8 cellular contexts compared by ENCODE assay signal in genomic region chr12:110266980-110267620, GRCh38. TPM values are rescaled to one million over a fixed set of nuclear protein-coding genes. Genes with fewer than 3 reads are reported as not detected.
A peak's percentile ranks its signal among the peaks of the same experiment; 100 is the strongest.
DNase-seq lines count a peak whose midpoint lies in the region; ATAC-seq and TF ChIP-seq lines count a peak whose summit lies in the region.

No MANE protein-coding gene starts in this region.

- DNase-seq in GM23338 (ENCODE audit: low spot score) (no peak), NCI-H774 (lab: John Stamatoyannopoulos, UW) (peak; percentile 29), fibroblast of lung (ENCODE audit: low read depth in 2 of 2) (peak; percentile 65 to 77), sigmoid colon (peak; percentile 81), KG1 (lab: John Stamatoyannopoulos, UW) (no peak)

- H3K4me2 ChIP-seq in GM23338 (no peak overlapping the region), fibroblast of lung (ENCODE audit: extremely low read depth, insufficient read depth, low read length) (peak overlapping the region; percentile 59)

- no peaks in the 10 kb centered on the region for H3K79me2 ChIP-seq in GM23338 (replicated peaks; ENCODE audit: insufficient read depth)
- H3K79me2 ChIP-seq in fibroblast of lung (ENCODE audit: control insufficient read depth, insufficient read depth, low read length), result no peaks in the 10 kb centered on the region

- no peaks in the 10 kb centered on the region; the same call in 2 of the 3 replicates for H3K9me3 Mint-ChIP-seq in GM23338

- H3K27me3 ChIP-seq in GM23338 (ENCODE audit: insufficient read depth), result no peaks in the 10 kb centered on the region
- no peaks in the 10 kb centered on the region for H3K27me3 ChIP-seq in fibroblast of lung (ENCODE audit: control insufficient read depth, insufficient read depth, low read length)
- H3K27me3 ChIP-seq in sigmoid colon, result no peaks in the 10 kb centered on the region

- H3K4me3 Mint-ChIP-seq in GM23338, result no peak overlapping the region

- 55 to 65% methylated on average over 9 of the region's 9 CpGs for WGBS in sigmoid colon, 2 donors

- H2AFZ ChIP-seq in GM23338, result peak overlapping the region; percentile 66; the same call in 1 of the 2 replicates
- no peak overlapping the region for H2AFZ ChIP-seq in fibroblast of lung (ENCODE audit: low read length)

- no peak for TF ChIP-seq POLR2A in sigmoid colon (IDR thresholded peaks at IDR 0.05)

- no peaks in the 10 kb centered on the region for H3K36me3 ChIP-seq in GM23338 (ENCODE audit: insufficient read depth)
- H3K36me3 ChIP-seq in fibroblast of lung (ENCODE audit: control insufficient read depth, insufficient read depth, low read length), result no peaks in the 10 kb centered on the region
- no peaks in the 10 kb centered on the region for H3K36me3 ChIP-seq in sigmoid colon

- intact Hi-C loops in sigmoid colon (cut with DNase I), result no loop called here

- TF ChIP-seq EP300 in sigmoid colon (IDR thresholded peaks at IDR 0.05), result no peak

- no peak overlapping the region for H3K27ac ChIP-seq in GM23338 (ENCODE audit: low read depth)
- H3K27ac ChIP-seq in fibroblast of lung (ENCODE audit: insufficient read depth, low read length), result peak overlapping the region; percentile 30
- peak overlapping the region; percentile 24 to 51 (median 44) for H3K27ac ChIP-seq in sigmoid colon

- H3K9me3 ChIP-seq in fibroblast of lung (ENCODE audit: control insufficient read depth, insufficient read depth, low read depth, low read length), result no peaks in the 10 kb centered on the region
- no peaks in the 10 kb centered on the region for H3K9me3 ChIP-seq in sigmoid colon

- peaks cover 6% of the 10 kb centered on the region for H3K27me3 Mint-ChIP-seq in GM23338 (ENCODE audit: insufficient read depth, low read depth, poor library complexity)

- no peak overlapping the region for H3K9ac ChIP-seq in fibroblast of lung (ENCODE audit: insufficient read depth, low read length)

- H3K4me3 ChIP-seq in GM23338 (no peak overlapping the region), fibroblast of lung (replicated peaks in 1 of 4; ENCODE audit: control extremely low read depth in 1 of 4, insufficient read depth in 1 of 4, low read depth in 3 of 4, low read length in 4 of 4) (peak overlapping the region in 1 of 4 experiments; percentile 11), sigmoid colon (no peak overlapping the region)

- TF ChIP-seq CTCF in GM23338 (conservative IDR thresholded peaks at IDR 0.05; ENCODE audit: low read depth in 2 of 2), result no peak
- no peak for TF ChIP-seq CTCF in fibroblast of lung (conservative IDR thresholded peaks at IDR 0.05 in 1 of 2, IDR thresholded peaks at IDR 0.05 in 1 of 2; ENCODE audit: low read depth in 1 of 2, low read length in 2 of 2)
- no peak for TF ChIP-seq CTCF in sigmoid colon (IDR thresholded peaks at IDR 0.05)

- H3F3A ChIP-seq in GM23338 (replicated peaks; ENCODE audit: low read depth), result no peaks in the 10 kb centered on the region

- no peaks in the 10 kb centered on the region for H3K9me2 ChIP-seq in GM23338 (ENCODE audit: insufficient read depth)

- H4K20me1 ChIP-seq in GM23338 (replicated peaks; ENCODE audit: insufficient read depth), result no peaks in the 10 kb centered on the region
- H4K20me1 ChIP-seq in fibroblast of lung (ENCODE audit: control insufficient read depth, extremely low read depth, insufficient read depth, low read length), result no peaks in the 10 kb centered on the region

- no peak overlapping the region for H3K27ac Mint-ChIP-seq in GM23338

- H3K4me1 ChIP-seq in GM23338 (ENCODE audit: insufficient read depth) (peaks cover 27% of the 10 kb centered on the region), fibroblast of lung (ENCODE audit: control insufficient read depth, extremely low read depth, insufficient read depth, low read length) (peaks cover 29% of the 10 kb centered on the region), sigmoid colon (peaks cover 0 to 42% (median 33%) of the 10 kb centered on the region in 4 donors)

- no peaks in the 10 kb centered on the region for H3K36me3 Mint-ChIP-seq in GM23338 (ENCODE audit: low read depth)

- ATAC-seq in GM23338, result peak; percentile 21
- ATAC-seq in HG02642 (IDR thresholded peaks at IDR 0.05; ENCODE audit: poor library complexity, unreplicated experiment), result no peak
- ATAC-seq in GM18520 (IDR thresholded peaks at IDR 0.05; ENCODE audit: unreplicated experiment), result no peak
- no peak for ATAC-seq in HG03565 (IDR thresholded peaks at IDR 0.05; ENCODE audit: unreplicated experiment)

- peaks cover 38% of the 10 kb centered on the region for H3K4me1 Mint-ChIP-seq in GM23338

TF ChIP-seq in GM23338, 12 proteins besides CTCF, POLR2A, EP300 and RAD21 (continues in another document):
- no peak for TF ChIP-seq EZH2phosphoT487 (IDR thresholded peaks at IDR 0.05; ENCODE audit: unreplicated experiment)
- no peak for TF ChIP-seq STAT1 (IDR thresholded peaks at IDR 0.05; ENCODE audit: unreplicated experiment)
- TF ChIP-seq EZH2 (IDR thresholded peaks at IDR 0.05; ENCODE audit: low read depth, unreplicated experiment), result no peak
- no peak for TF ChIP-seq ZNF331 (CRISPR knock-in tag; IDR thresholded peaks at IDR 0.05; ENCODE audit: low read depth)
- TF ChIP-seq REST (IDR thresholded peaks at IDR 0.05; ENCODE audit: unreplicated experiment), result no peak
- TF ChIP-seq ETS1 (IDR thresholded peaks at IDR 0.05), result no peak

RNA-seq across cellular contexts. Expression of gene ATP2A2, which starts 13.9 kb away (rescaled TPM):
- total RNA-seq in GM23338 (2014; rRNA removed; shearing (Covaris generic)), result 201 and 225 TPM in 2 replicates
- 44.2 and 47.2 TPM in 2 replicates for polyA plus RNA-seq in GM23338 (2016; fragmentation: Nextera tagmentation; extraction: Ambion mirVana)
- 119 and 151 TPM in 2 replicates for total RNA-seq in fibroblast of lung
- polyA plus RNA-seq in fibroblast of lung, result 203 and 216 TPM in 2 replicates
- 201 and 225 TPM in 2 replicates for polyA plus RNA-seq in fibroblast of lung (2012)
- 322 and 360 TPM in 2 replicates for polyA minus RNA-seq in fibroblast of lung (ENCODE audit: low replicate concordance)
- total RNA-seq in sigmoid colon, result 100 to 1,000 TPM in 2 of 4 donors, 10 to 100 TPM in 2; 79.5 to 121 (median 93.7) TPM
- 100 to 1,000 TPM in 1 of 3 donors, 10 to 100 TPM in 2; 16.6 to 115 (median 16.8) TPM for polyA plus RNA-seq in sigmoid colon

Comparison
In these comparisons a context has a peak if more than half of its experiments do, and no peak if none do; other contexts are left out.
1. DNase-seq: peak in NCI-H774 (single experiment), fibroblast of lung (2 of 2) and sigmoid colon (single experiment); none in GM23338 (single experiment) and KG1 (single experiment).